1 cellular context compared by ENCODE assay signal in genomic region chr1:236794585-236795034, GRCh38.
TF ChIP-seq lines count a peak whose summit lies in the region.

No MANE protein-coding gene starts in this region.

TF ChIP-seq in K562, 482 proteins besides CTCF, POLR2A, EP300 and RAD21 (continued from another document):
- TF ChIP-seq ZNF592 (IDR thresholded peaks at IDR 0.05) (peak; percentile 15; the same call in 1 of the 2 replicates), ERF (CRISPR knock-in tag; IDR thresholded peaks at IDR 0.05) (0 out of 2 replicates have a peak, but pooled peaks have one; percentile 13), TAF1 (IDR thresholded peaks at IDR 0.05; ENCODE audit: control insufficient read depth, extremely low read depth, insufficient read depth, low read length, severe bottlenecking) (no peak), NFATC3 (IDR thresholded peaks at IDR 0.05) (peak; percentile 73; the same call in 1 of the 2 replicates), SNIP1 (IDR thresholded peaks at IDR 0.05; ENCODE audit: low read depth) (no peak), FOSL1 (tag; conservative IDR thresholded peaks at IDR 0.05) (peak; percentile 32; the same call in 1 of the 2 replicates), ZNF449 (CRISPR knock-in tag; IDR thresholded peaks at IDR 0.05) (0 out of 2 replicates have a peak, but pooled peaks have one; percentile 54), OTX1 (CRISPR knock-in tag; IDR thresholded peaks at IDR 0.05) (peak; percentile 82), ZNF311 (CRISPR knock-in tag; IDR thresholded peaks at IDR 0.05) (0 out of 2 replicates have a peak, but pooled peaks have one; percentile 44), KDM1A (IDR thresholded peaks at IDR 0.05) (0 out of 4 replicates have a peak, but pooled peaks of 1 of the 2 experiments have one; percentile 25), ZFP36 (IDR thresholded peaks at IDR 0.05; ENCODE audit: low read depth, low read length, partially characterized antibody) (peak; percentile 52), RHOXF2B (CRISPR knock-in tag; conservative IDR thresholded peaks at IDR 0.05) (0 out of 2 replicates have a peak, but pooled peaks have one; percentile 43), ELF2 (CRISPR knock-in tag; IDR thresholded peaks at IDR 0.05) (0 out of 2 replicates have a peak, but pooled peaks have one; percentile 78)
